In the genomic region with DNA sequence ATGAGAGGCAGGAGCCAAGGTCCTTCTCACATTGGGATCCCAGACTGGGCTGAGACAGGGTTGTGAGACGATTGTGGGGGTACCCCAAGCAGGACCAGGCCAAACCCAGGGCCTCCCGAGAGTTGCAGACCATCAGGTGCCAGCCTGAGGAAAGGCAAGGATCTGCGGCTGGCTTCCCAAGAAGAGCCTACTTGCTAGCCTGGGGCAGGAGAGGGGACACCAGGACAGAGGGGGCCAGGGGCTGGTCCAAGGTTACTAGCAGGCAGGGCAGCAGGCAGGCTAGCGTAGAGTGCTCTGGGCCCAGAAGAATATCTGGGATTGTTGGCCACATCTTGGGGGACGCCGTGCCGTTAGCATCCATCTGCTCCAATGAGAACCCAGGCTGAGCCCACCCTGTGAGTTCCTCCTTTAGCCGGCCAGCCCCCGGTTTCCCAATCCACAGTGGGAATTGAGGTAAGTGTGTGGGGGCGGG, we compare ENCODE assay signal across 8 cellular contexts. TPM values are rescaled to one million over a fixed set of nuclear protein-coding genes. Genes with fewer than 3 reads are reported as not detected.
DNase-seq lines count a peak whose midpoint lies in the region; ATAC-seq and TF ChIP-seq lines count a peak whose summit lies in the region.

No MANE protein-coding gene starts in this region.

- 35% methylated on average over 9 of the region's 10 CpGs for WGBS in mesenchymal stem cell
- 6% methylated on average over 10 of the region's 10 CpGs for WGBS in urinary bladder

- peak overlapping the region; percentile 88 for H4K8ac ChIP-seq in mesenchymal stem cell (ENCODE audit: low read length)

- peak overlapping the region; percentile 91 to 98 for H3K27ac ChIP-seq in breast epithelium
- H3K27ac ChIP-seq in mesenchymal stem cell (ENCODE audit: low read length, poor library complexity, severe bottlenecking), result no peak overlapping the region
- peak overlapping the region; percentile 53 for H3K27ac ChIP-seq in urinary bladder (ENCODE audit: low read depth)

- peaks cover 29% of the 10 kb centered on the region for H3K79me1 ChIP-seq in mesenchymal stem cell (replicated peaks; ENCODE audit: low read length, poor library complexity, severe bottlenecking)

- H3K9me3 Mint-ChIP-seq in activated naive CD4-positive, alpha-beta T cell treated with anti-CD3 and anti-CD28 coated beads, Interleukin-2, amount 10 ng/mL, durations not matched to agents 7 days and 5 days, result no peaks in the 10 kb centered on the region

- H3K9me3 ChIP-seq in breast epithelium (no peaks in the 10 kb centered on the region), mesenchymal stem cell (ENCODE audit: control insufficient read depth, low read length) (no peaks in the 10 kb centered on the region)

- H2AK5ac ChIP-seq in mesenchymal stem cell (ENCODE audit: low read length, severe bottlenecking), result peak overlapping the region; percentile 34

- H3K36me3 ChIP-seq in breast epithelium (no peaks in the 10 kb centered on the region), mesenchymal stem cell (ENCODE audit: control insufficient read depth in 1 of 2, insufficient read depth in 2 of 2, low read depth in 1 of 2, low read length in 2 of 2) (peaks cover 18 to 23% of the 10 kb centered on the region in 2 experiments), urinary bladder (ENCODE audit: insufficient read depth) (no peaks in the 10 kb centered on the region)

- peak overlapping the region; percentile 75 for H3K4me2 ChIP-seq in mesenchymal stem cell (ENCODE audit: low read length, poor library complexity, severe bottlenecking)

- no peak overlapping the region for H2BK120ac ChIP-seq in mesenchymal stem cell (ENCODE audit: low read depth, low read length)

- H2AFZ ChIP-seq in mesenchymal stem cell (ENCODE audit: low read depth, low read length), result peak overlapping the region; percentile 3

- H2BK12ac ChIP-seq in mesenchymal stem cell (ENCODE audit: low read length in 2 of 2), result peak overlapping the region; percentile 24 to 49

- H2BK5ac ChIP-seq in mesenchymal stem cell (ENCODE audit: low read depth, low read length, poor library complexity, severe bottlenecking), result peak overlapping the region; percentile 88

- peak overlapping the region; percentile 77 for H2BK15ac ChIP-seq in mesenchymal stem cell (ENCODE audit: low read depth, poor library complexity, severe bottlenecking)

- H3K4me1 ChIP-seq in breast epithelium (peaks cover 20 to 41% of the 10 kb centered on the region in 2 donors), mesenchymal stem cell (ENCODE audit: control insufficient read depth, insufficient read depth, low read depth, low read length) (peaks cover 28% of the 10 kb centered on the region), urinary bladder (ENCODE audit: insufficient read depth) (no peaks in the 10 kb centered on the region)

- no peak for TF ChIP-seq CTCF in breast epithelium (IDR thresholded peaks at IDR 0.05)

- H3K18ac ChIP-seq in mesenchymal stem cell (ENCODE audit: low read depth in 1 of 2, low read length in 2 of 2), result peak overlapping the region; percentile 74 to 84

- H3K14ac ChIP-seq in mesenchymal stem cell (ENCODE audit: low read length in 2 of 2), result peak overlapping the region in 1 of 2 experiments; percentile 77

- peak overlapping the region in 1 of 2 experiments; percentile 36 for H3K23ac ChIP-seq in mesenchymal stem cell (ENCODE audit: low read length in 2 of 2)

- H3K4me3 Mint-ChIP-seq in activated naive CD4-positive, alpha-beta T cell treated with anti-CD3 and anti-CD28 coated beads, Interleukin-2, amount 10 ng/mL, durations not matched to agents 7 days and 5 days, result peak overlapping the region; percentile 98

- peak overlapping the region; percentile 99 for H3K27ac Mint-ChIP-seq in activated naive CD4-positive, alpha-beta T cell treated with anti-CD3 and anti-CD28 coated beads, Interleukin-2, amount 10 ng/mL, durations not matched to agents 7 days and 5 days

- no peak for TF ChIP-seq POLR2A in breast epithelium (IDR thresholded peaks at IDR 0.05)

- peaks cover 19% of the 10 kb centered on the region for H3K27me3 Mint-ChIP-seq in activated naive CD4-positive, alpha-beta T cell treated with anti-CD3 and anti-CD28 coated beads, Interleukin-2, amount 10 ng/mL, durations not matched to agents 7 days and 5 days

- intact Hi-C loops in breast epithelium (cut with DNase I; ENCODE audit: low total_unique reads), result loop anchor here (2.0 to 5.0 kb wide), 2 partner anchors 38 to 776 kb away; partner anchors contain the start of gene MANF

- peaks cover 29% of the 10 kb centered on the region for H3K4me1 Mint-ChIP-seq in activated naive CD4-positive, alpha-beta T cell treated with anti-CD3 and anti-CD28 coated beads, Interleukin-2, amount 10 ng/mL, durations not matched to agents 7 days and 5 days

- DNase-seq in activated naive CD4-positive, alpha-beta T cell treated with anti-CD3 and anti-CD28 coated beads, Interleukin-2, amount 10 ng/mL, durations not matched to agents 7 days and 5 days, result no peak
- no peak for DNase-seq in activated naive CD4-positive, alpha-beta T cell treated with anti-CD3 and anti-CD28 coated beads, Interleukin-2, amount 50 U/mL, for 16 hours
- DNase-seq in breast epithelium (ENCODE audit: low spot score in 2 of 2) (no peak), mesenchymal stem cell (no peak), HT-29 (ENCODE audit: low spot score) (no peak)
- DNase-seq in stimulated activated CD4-positive, alpha-beta T cell treated with anti-CD3 and anti-CD28 coated beads, Interleukin-4, amount 100 ng/mL, for 1 hour, result no peak

- H3K27me3 ChIP-seq in breast epithelium (no peaks in the 10 kb centered on the region), mesenchymal stem cell (ENCODE audit: control insufficient read depth in 1 of 2, insufficient read depth in 1 of 2, low read length in 2 of 2) (no peaks in the 10 kb centered on the region)

- CTCF ChIA-PET in activated naive CD4-positive, alpha-beta T cell treated with anti-CD3 and anti-CD28 coated beads, Interleukin-2, amount 10 ng/mL, durations not matched to agents 7 days and 5 days (lab: Charles Lee), result interaction anchor here (0.7 to 25.1 kb wide), 7 partner anchors 8 to 66 kb away, joined by 3 to 753 read pairs (median 3); partner anchors contain the start of genes C3orf18 and HEMK1

- peak overlapping the region; percentile 21 to 74 for H3K4ac ChIP-seq in mesenchymal stem cell (ENCODE audit: low read depth in 1 of 2, low read length in 2 of 2)

- peak overlapping the region; percentile 61 to 95 (median 76) for H3K4me3 ChIP-seq in breast epithelium
- H3K4me3 ChIP-seq in mesenchymal stem cell (ENCODE audit: insufficient read depth in 1 of 2, low read depth in 1 of 2, low read length in 2 of 2), result peak overlapping the region; percentile 70 to 87
- peak overlapping the region; percentile 58 for H3K4me3 ChIP-seq in urinary bladder (ENCODE audit: low read depth, low read length)

- H3K36me3 Mint-ChIP-seq in activated naive CD4-positive, alpha-beta T cell treated with anti-CD3 and anti-CD28 coated beads, Interleukin-2, amount 10 ng/mL, durations not matched to agents 7 days and 5 days, result peaks cover 78% of the 10 kb centered on the region

- ATAC-seq in GM19351 (IDR thresholded peaks at IDR 0.05; ENCODE audit: unreplicated experiment), result no peak

- peak overlapping the region; percentile 84 for H3K9ac ChIP-seq in mesenchymal stem cell (ENCODE audit: low read length)

- peak overlapping the region; percentile 83 for H4K91ac ChIP-seq in mesenchymal stem cell (ENCODE audit: low read length)

RNA-seq across cellular contexts. Expression of gene CISH, which starts 0.5 kb away (rescaled TPM):
- total RNA-seq in breast epithelium (10 to 100 TPM in 2 of 3 donors, 1 to 10 TPM in 1; 5.4 to 29.6 (median 17.4) TPM), urinary bladder (5.0 TPM)
- polyA plus RNA-seq in mesenchymal stem cell (2013, experiment 1 of 2), result 2.9 TPM
- polyA plus RNA-seq in mesenchymal stem cell (2013, experiment 2 of 2), result 2.9 TPM
- 7.9 TPM for polyA plus RNA-seq in urinary bladder
- total RNA-seq in HT-29 (2014; rRNA removed; shearing (Covaris generic)), result 0.43 and 0.73 TPM in 2 replicates

RNA-seq across cellular contexts. Expression of gene MAPKAPK3, which starts 5.9 kb away (rescaled TPM):
- total RNA-seq in breast epithelium (10 to 100 TPM; 30.4 to 38.4 (median 30.8) TPM), urinary bladder (20.5 TPM)
- 28.7 TPM for polyA plus RNA-seq in mesenchymal stem cell (2013, experiment 1 of 2)
- polyA plus RNA-seq in mesenchymal stem cell (2013, experiment 2 of 2), result 28.9 TPM
- 23.0 TPM for polyA plus RNA-seq in urinary bladder
- 29.7 and 35.7 TPM in 2 replicates for total RNA-seq in HT-29 (2014; rRNA removed; shearing (Covaris generic))

RNA-seq across cellular contexts. Expression of gene HEMK1, which starts 41.7 kb away (rescaled TPM):
- total RNA-seq in breast epithelium (10 to 100 TPM in 1 of 3 donors, 1 to 10 TPM in 2; 6.1 to 10.7 (median 9.2) TPM), urinary bladder (15.0 TPM)
- polyA plus RNA-seq in mesenchymal stem cell (2013, experiment 1 of 2), result 13.9 TPM
- polyA plus RNA-seq in mesenchymal stem cell (2013, experiment 2 of 2), result 15.8 TPM
- polyA plus RNA-seq in urinary bladder, result 17.6 TPM
- total RNA-seq in HT-29 (2014; rRNA removed; shearing (Covaris generic)), result 8.2 and 12.2 TPM in 2 replicates

RNA-seq across cellular contexts. Expression of gene C3orf18, which starts 43.5 kb away (rescaled TPM):
- total RNA-seq in breast epithelium (10 to 100 TPM; 10.7 to 16.8 (median 15.1) TPM), urinary bladder (9.3 TPM)
- 5.1 TPM for polyA plus RNA-seq in mesenchymal stem cell (2013, experiment 1 of 2)
- 5.3 TPM for polyA plus RNA-seq in mesenchymal stem cell (2013, experiment 2 of 2)
- 21.6 TPM for polyA plus RNA-seq in urinary bladder
- 0.33 and 0.44 TPM in 2 replicates for total RNA-seq in HT-29 (2014; rRNA removed; shearing (Covaris generic))
